ENCODE assay signal across 23 cellular contexts in genomic region chr16:57064995-57065394, GRCh38.
"Had no signal": no experiment of that assay in that cellular context is flagged by ENCODE, and none has a peak within 500 bp of the region (broad histone marks: within the 10 kb centered on the region; RNA-seq: fewer than 3 reads in every experiment).

No MANE protein-coding gene starts in this region.

- H3K27ac ChIP-seq: dorsolateral prefrontal cortex, foreskin keratinocyte, lower lobe of right lung, sigmoid colon, tibial artery had no signal

- DNase-seq: activated CD4-positive, alpha-beta T cell treated with anti-CD3 and anti-CD28 coated beads, Interleukin-2, amount 50 U/mL, for 48 hours; activated CD8-positive, alpha-beta memory T cell treated with anti-CD3 and anti-CD28 coated beads, Interleukin-2, amount 50 U/mL, for 48 hours; activated gamma-delta T cell treated with Interleukin-2 at 50 U/mL for 16 hours; anterior cingulate cortex; caudate nucleus; dorsolateral prefrontal cortex; endodermal cell; foreskin keratinocyte; glutamatergic neuron; hypothalamus; lower lobe of right lung; nucleus accumbens; posterior cingulate gyrus; sigmoid colon; SK-N-SH; stimulated activated CD4-positive, alpha-beta T cell treated with anti-CD3 and anti-CD28 coated beads, Interleukin-4, amount 100 ng/mL, for 24 hours; stimulated activated naive CD4-positive, alpha-beta T cell; substantia nigra; T1000; tibial artery had no signal

- H3K4me1 Mint-ChIP-seq: brain, endodermal cell had no signal

- H3K4me3 ChIP-seq: dorsolateral prefrontal cortex, lower lobe of right lung, sigmoid colon, tibial artery had no signal

- H3K9me3 ChIP-seq: lower lobe of right lung, sigmoid colon, SK-N-SH, tibial artery had no signal

- H3K4me3 Mint-ChIP-seq: brain; endodermal cell; natural killer cell treated with Interleukin-12 subunit alpha and Interleukin-12 subunit beta and Interleukin-15 and Interleukin-18, amount 100 ng/mL, for 72 hours had no signal

- ATAC-seq: activated CD4-positive, CD25-positive, alpha-beta regulatory T cell treated with anti-CD3 and anti-CD28 coated beads, Interleukin-2, amount 50 U/mL, for 24 hours; foreskin keratinocyte; lower lobe of right lung; natural killer cell treated with Interleukin-12 subunit alpha and Interleukin-12 subunit beta and Interleukin-15 and Interleukin-18, amount 100 ng/mL, for 72 hours had no signal

- H3K36me3 Mint-ChIP-seq: brain had no signal

- H3K9me3 Mint-ChIP-seq: endodermal cell; natural killer cell treated with Interleukin-12 subunit alpha and Interleukin-12 subunit beta and Interleukin-15 and Interleukin-18, amount 100 ng/mL, for 72 hours had no signal

- H3K4me1 ChIP-seq: foreskin keratinocyte had no signal

- H3K27me3 ChIP-seq: dorsolateral prefrontal cortex, sigmoid colon, tibial artery had no signal

- H3K27me3 Mint-ChIP-seq: natural killer cell treated with Interleukin-12 subunit alpha and Interleukin-12 subunit beta and Interleukin-15 and Interleukin-18, amount 100 ng/mL, for 72 hours had no signal

- H3K36me3 ChIP-seq: sigmoid colon had no signal

- H3K27ac Mint-ChIP-seq: brain; endodermal cell; natural killer cell treated with Interleukin-12 subunit alpha and Interleukin-12 subunit beta and Interleukin-15 and Interleukin-18, amount 100 ng/mL, for 72 hours had no signal

- H3K4me2 ChIP-seq: SK-N-SH had no signal
